Comparison of ENCODE assay signal across 19 cellular contexts in genomic region chrX:120228187-120228908, GRCh38. TPM values are rescaled to one million over a fixed set of nuclear protein-coding genes. Genes with fewer than 3 reads are reported as not detected.
DNase-seq lines count a peak whose midpoint lies in the region; ATAC-seq, FAIRE-seq and TF ChIP-seq lines count a peak whose summit lies in the region.
"Had no signal": no experiment of that assay in that cellular context is flagged by ENCODE, and none has a peak within 500 bp of the region (broad histone marks: within the 10 kb centered on the region; RNA-seq: fewer than 3 reads in every experiment).

No MANE protein-coding gene starts in this region.

- no peaks in the 10 kb centered on the region for H3F3A ChIP-seq in PC-9 (ENCODE audit: insufficient read depth, low read depth)

- FAIRE-seq in GM12891 (lab: Jason Lieb, UNC) = peak; percentile 43
- FAIRE-seq: A204.1, G401.6, GM12892, H1 had no signal

- H3K9me3 Mint-ChIP-seq in WTC11 = peaks cover 7% of the 10 kb centered on the region; the same call in 1 of the 2 replicates
- H3K9me3 Mint-ChIP-seq: CD4-positive, alpha-beta memory T cell; HFFc6 had no signal

- no peak overlapping the region for H2AFZ ChIP-seq in PC-9

- WGBS in testis, 2 donors = 43 to 79% methylated on average over 8 to 9 of the region's 9 CpGs

- BruUV-seq in PC-9 (replicated peaks; lab: Mats Ljungman, UMichigan) = no TSS peak

- TF ChIP-seq CTCF in WTC11 (IDR thresholded peaks at IDR 0.05) = no peak
- TF ChIP-seq CTCF in foreskin keratinocyte (conservative IDR thresholded peaks at IDR 0.05) = no peak
- TF ChIP-seq CTCF in testis (IDR thresholded peaks at IDR 0.05) = no peak
- no peak for TF ChIP-seq CTCF in PC-9 (conservative IDR thresholded peaks at IDR 0.05)

- H3K27me3 Mint-ChIP-seq in WTC11 (ENCODE audit: low read depth) = no peaks in the 10 kb centered on the region
- H3K27me3 Mint-ChIP-seq: CD4-positive, alpha-beta memory T cell had no signal

- H3K9me3 ChIP-seq in testis (no peaks in the 10 kb centered on the region), PC-9 (ENCODE audit: insufficient read depth, low read depth) (no peaks in the 10 kb centered on the region)
- H3K9me3 ChIP-seq: BE2C had no signal

- TF ChIP-seq POLR2A in GM12891 (IDR thresholded peaks at IDR 0.05; ENCODE audit: low read depth, low read length) (no peak), testis (IDR thresholded peaks at IDR 0.05) (no peak)

- H3K4me3 ChIP-seq in testis (no peak overlapping the region), PC-9 (no peak overlapping the region)
- H3K4me3 ChIP-seq: HAP-1 had no signal

- H3K36me3 ChIP-seq in testis (ENCODE audit: low read depth, missing control alignments) (no peaks in the 10 kb centered on the region), PC-9 (ENCODE audit: low read depth) (no peaks in the 10 kb centered on the region; the same call in 1 of the 2 replicates)
- H3K36me3 ChIP-seq: BE2C, HAP-1 had no signal

- no peaks in the 10 kb centered on the region for H4K20me1 ChIP-seq in PC-9 (ENCODE audit: insufficient read depth)

- no peak overlapping the region for H3K4me2 ChIP-seq in PC-9

- H3K4me3 Mint-ChIP-seq in WTC11 = no peak overlapping the region
- H3K4me3 Mint-ChIP-seq: CD4-positive, alpha-beta memory T cell; HFFc6 had no signal

- no peak; the same call in 1 of the 2 replicates for ATAC-seq in WTC11
- peak; percentile 26 for ATAC-seq in foreskin keratinocyte
- no peak for ATAC-seq in HG03460 (IDR thresholded peaks at IDR 0.05; ENCODE audit: unreplicated experiment)

- H3K9me2 ChIP-seq in PC-9 (ENCODE audit: insufficient read depth) = no peaks in the 10 kb centered on the region

- H3K27ac ChIP-seq in foreskin keratinocyte = no peak overlapping the region
- H3K27ac ChIP-seq in testis = no peak overlapping the region
- no peak overlapping the region for H3K27ac ChIP-seq in PC-9
- H3K27ac ChIP-seq: C4-2B, HL-60 had no signal

- H3K27ac Mint-ChIP-seq in WTC11 = peak overlapping the region; percentile 61; the same call in 1 of the 2 replicates
- H3K27ac Mint-ChIP-seq: CD4-positive, alpha-beta memory T cell; HFFc6 had no signal

- DNase-seq in GM12891 (ENCODE audit: insufficient read length, low spot score) (no peak), WTC11 (ENCODE audit: low spot score) (no peak), foreskin keratinocyte (no peak), testis (peak; percentile 64), putamen (ENCODE audit: low spot score) (no peak), PC-9 (no peak)
- DNase-seq: BE2C; CD4-positive, alpha-beta memory T cell; DMS79; HFFc6; IMR-90 had no signal

- H3K4me1 ChIP-seq in foreskin keratinocyte = no peaks in the 10 kb centered on the region
- H3K4me1 ChIP-seq in testis = no peaks in the 10 kb centered on the region
- H3K4me1 ChIP-seq in PC-9 (replicated peaks; ENCODE audit: insufficient read depth) = no peaks in the 10 kb centered on the region
- H3K4me1 ChIP-seq: BE2C, HAP-1 had no signal

- H3K27me3 ChIP-seq in foreskin keratinocyte = no peaks in the 10 kb centered on the region
- no peaks in the 10 kb centered on the region for H3K27me3 ChIP-seq in testis
- H3K27me3 ChIP-seq in PC-9 (ENCODE audit: insufficient read depth, low read depth) = no peaks in the 10 kb centered on the region
- H3K27me3 ChIP-seq: BE2C had no signal

- peaks cover 12% of the 10 kb centered on the region for H3K36me3 Mint-ChIP-seq in WTC11

- POLR2A ChIA-PET in WTC11 (lab: Charles Lee) = interaction anchor here (1.0 kb wide), 1 partner anchor 23 kb away, joined by 3 read pairs; no protein-coding TSS in a partner anchor
- POLR2A ChIA-PET in PC-9 (lab: Charles Lee; ENCODE audit: unreplicated experiment) = no interaction called here

- CTCF ChIA-PET in WTC11 (lab: Charles Lee) = interaction anchor here (1.1 to 3.2 kb wide), 4 partner anchors 14 to 192 kb away, joined by 3 to 16 read pairs (median 4); partner anchors contain the start of gene ZBTB33
- CTCF ChIA-PET in PC-9 (lab: Charles Lee) = no interaction called here

- peaks cover 33% of the 10 kb centered on the region for H3K4me1 Mint-ChIP-seq in WTC11

- H3K79me2 ChIP-seq in PC-9 (ENCODE audit: low read depth) = no peaks in the 10 kb centered on the region

- intact Hi-C loops in testis (cut with DNase I; ENCODE audit: low total_unique reads) (no loop called here), PC-9 (cut with micrococcal nuclease; ENCODE audit: unreplicated experiment) (no loop called here)

TF ChIP-seq in GM12891, 5 proteins besides CTCF, POLR2A, EP300 and RAD21:
- TF ChIP-seq TAF1 (IDR thresholded peaks at IDR 0.05; ENCODE audit: low read depth, low read length) (no peak), SPI1 (IDR thresholded peaks at IDR 0.05; ENCODE audit: low read depth, low read length) (no peak), POU2F2 (IDR thresholded peaks at IDR 0.05; ENCODE audit: low read depth, low read length) (no peak)

TF ChIP-seq in WTC11, 78 proteins besides CTCF, POLR2A, EP300 and RAD21 (continues in another document):
- TF ChIP-seq GABPB1 (CRISPR knock-in tag; IDR thresholded peaks at IDR 0.05) (no peak), GTF2I (CRISPR knock-in tag; conservative IDR thresholded peaks at IDR 0.05) (no peak), ZNF121 (CRISPR knock-in tag; IDR thresholded peaks at IDR 0.05) (no peak), FOXP4 (CRISPR knock-in tag; IDR thresholded peaks at IDR 0.05) (no peak), E2F1 (CRISPR knock-in tag; IDR thresholded peaks at IDR 0.05) (no peak), NFE2L1 (CRISPR knock-in tag; IDR thresholded peaks at IDR 0.05) (no peak), CBFB (CRISPR knock-in tag; IDR thresholded peaks at IDR 0.05; ENCODE audit: low read depth) (no peak)
- TF ChIP-seq, protein P1, sequence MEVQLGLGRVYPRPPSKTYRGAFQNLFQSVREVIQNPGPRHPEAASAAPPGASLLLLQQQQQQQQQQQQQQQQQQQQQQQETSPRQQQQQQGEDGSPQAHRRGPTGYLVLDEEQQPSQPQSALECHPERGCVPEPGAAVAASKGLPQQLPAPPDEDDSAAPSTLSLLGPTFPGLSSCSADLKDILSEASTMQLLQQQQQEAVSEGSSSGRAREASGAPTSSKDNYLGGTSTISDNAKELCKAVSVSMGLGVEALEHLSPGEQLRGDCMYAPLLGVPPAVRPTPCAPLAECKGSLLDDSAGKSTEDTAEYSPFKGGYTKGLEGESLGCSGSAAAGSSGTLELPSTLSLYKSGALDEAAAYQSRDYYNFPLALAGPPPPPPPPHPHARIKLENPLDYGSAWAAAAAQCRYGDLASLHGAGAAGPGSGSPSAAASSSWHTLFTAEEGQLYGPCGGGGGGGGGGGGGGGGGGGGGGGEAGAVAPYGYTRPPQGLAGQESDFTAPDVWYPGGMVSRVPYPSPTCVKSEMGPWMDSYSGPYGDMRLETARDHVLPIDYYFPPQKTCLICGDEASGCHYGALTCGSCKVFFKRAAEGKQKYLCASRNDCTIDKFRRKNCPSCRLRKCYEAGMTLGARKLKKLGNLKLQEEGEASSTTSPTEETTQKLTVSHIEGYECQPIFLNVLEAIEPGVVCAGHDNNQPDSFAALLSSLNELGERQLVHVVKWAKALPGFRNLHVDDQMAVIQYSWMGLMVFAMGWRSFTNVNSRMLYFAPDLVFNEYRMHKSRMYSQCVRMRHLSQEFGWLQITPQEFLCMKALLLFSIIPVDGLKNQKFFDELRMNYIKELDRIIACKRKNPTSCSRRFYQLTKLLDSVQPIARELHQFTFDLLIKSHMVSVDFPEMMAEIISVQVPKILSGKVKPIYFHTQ (CRISPR knock-in tag; IDR thresholded peaks at IDR 0.05) = no peak
- TF ChIP-seq, protein P2, sequence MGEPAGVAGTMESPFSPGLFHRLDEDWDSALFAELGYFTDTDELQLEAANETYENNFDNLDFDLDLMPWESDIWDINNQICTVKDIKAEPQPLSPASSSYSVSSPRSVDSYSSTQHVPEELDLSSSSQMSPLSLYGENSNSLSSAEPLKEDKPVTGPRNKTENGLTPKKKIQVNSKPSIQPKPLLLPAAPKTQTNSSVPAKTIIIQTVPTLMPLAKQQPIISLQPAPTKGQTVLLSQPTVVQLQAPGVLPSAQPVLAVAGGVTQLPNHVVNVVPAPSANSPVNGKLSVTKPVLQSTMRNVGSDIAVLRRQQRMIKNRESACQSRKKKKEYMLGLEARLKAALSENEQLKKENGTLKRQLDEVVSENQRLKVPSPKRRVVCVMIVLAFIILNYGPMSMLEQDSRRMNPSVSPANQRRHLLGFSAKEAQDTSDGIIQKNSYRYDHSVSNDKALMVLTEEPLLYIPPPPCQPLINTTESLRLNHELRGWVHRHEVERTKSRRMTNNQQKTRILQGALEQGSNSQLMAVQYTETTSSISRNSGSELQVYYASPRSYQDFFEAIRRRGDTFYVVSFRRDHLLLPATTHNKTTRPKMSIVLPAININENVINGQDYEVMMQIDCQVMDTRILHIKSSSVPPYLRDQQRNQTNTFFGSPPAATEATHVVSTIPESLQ (CRISPR knock-in tag; IDR thresholded peaks at IDR 0.05) = no peak

RNA-seq across cellular contexts. Expression of gene ZBTB33, which starts 22.3 kb away (rescaled TPM):
- polyA plus RNA-seq in GM12891 (2012; ENCODE audit: low read depth, missing spikeins) = 8.4 TPM
- total RNA-seq in WTC11 (2021) = 12.3 to 16.2 TPM (median 12.5 TPM) in 3 replicates
- 15.9 and 16.2 TPM in 2 replicates for total RNA-seq in foreskin keratinocyte
- 3.8 and 4.2 TPM in 2 replicates for polyA plus RNA-seq in foreskin keratinocyte
- total RNA-seq in testis = 10 to 100 TPM; 16.3 to 19.9 TPM
- polyA plus RNA-seq in testis (ENCODE audit: insufficient read depth, low read depth, low replicate concordance) = 10.2 TPM
- 19.1 and 29.0 TPM in 2 replicates for total RNA-seq in PC-9 (2021)
